In the genomic region with DNA sequence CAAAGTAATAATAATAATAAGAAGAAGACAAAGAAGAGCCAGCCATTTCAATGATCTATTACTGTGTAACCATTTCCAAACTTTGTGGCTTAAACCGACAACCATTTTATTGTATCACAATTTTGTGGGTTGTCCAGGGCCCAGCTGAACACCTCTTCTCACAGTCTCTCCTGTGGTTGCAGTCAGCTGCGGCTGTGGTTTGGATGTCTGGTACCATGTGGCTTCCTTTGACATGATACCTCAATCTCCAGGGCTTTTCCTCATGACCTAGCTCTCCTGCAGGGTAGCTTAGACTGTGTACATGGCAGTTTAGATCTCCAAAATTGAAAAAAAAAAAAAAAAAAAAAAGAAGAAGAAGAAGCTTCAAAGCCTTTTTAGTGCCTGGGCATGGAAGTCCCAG, we compare ENCODE assay signal across 11 cellular contexts.
DNase-seq lines count a peak whose midpoint lies in the region; ATAC-seq lines count a peak whose summit lies in the region.
"Had no signal": no experiment of that assay in that cellular context is flagged by ENCODE, and none has a peak within 500 bp of the region (broad histone marks: within the 10 kb centered on the region; RNA-seq: fewer than 3 reads in every experiment).

No MANE protein-coding gene starts in this region.

- DNase-seq in stimulated activated CD4-positive, alpha-beta T cell treated with anti-CD3 and anti-CD28 coated beads, Interleukin-12 subunit alpha, Interleukin-12 subunit beta, amount 100 ng/mL, for 48 hours (ENCODE audit: low read depth in 2 of 3, low spot score in 1 of 3), result peak in 2 of 3 donors; percentile 19 to 27
- no peak for DNase-seq in stimulated activated CD4-positive, alpha-beta T cell treated with anti-CD3 and anti-CD28 coated beads, Interleukin-4, amount 100 ng/mL, for 1 hour
- DNase-seq in activated CD4-positive, alpha-beta T cell treated with anti-CD3 and anti-CD28 coated beads, Interleukin-2, amount 50 U/mL, for 4 hours, result peak; percentile 7 to 10
- DNase-seq in kidney tubule cell (ENCODE audit: low spot score), result peak; percentile 44
- peak; percentile 13 to 36 for DNase-seq in stimulated activated naive CD8-positive, alpha-beta T cell treated with anti-CD3 and anti-CD28 coated beads, Interleukin-15, amount 100 ng/mL, for 72 hours
- DNase-seq: retina had no signal

- peak; percentile 91 for ATAC-seq in stimulated activated naive CD8-positive, alpha-beta T cell treated with anti-CD3 and anti-CD28 coated beads, Interleukin-15, amount 100 ng/mL, for 72 hours
- ATAC-seq in HG02588 (IDR thresholded peaks at IDR 0.05; ENCODE audit: unreplicated experiment) (no peak), HG03520 (IDR thresholded peaks at IDR 0.05; ENCODE audit: unreplicated experiment) (no peak), GM21390 (IDR thresholded peaks at IDR 0.05; ENCODE audit: unreplicated experiment) (no peak)
- ATAC-seq: HCT116, HepG2 had no signal

- no peaks in the 10 kb centered on the region for H3K27me3 Mint-ChIP-seq in stimulated activated naive CD8-positive, alpha-beta T cell treated with anti-CD3 and anti-CD28 coated beads, Interleukin-15, amount 100 ng/mL, for 72 hours

- H3K27ac Mint-ChIP-seq in stimulated activated naive CD8-positive, alpha-beta T cell treated with anti-CD3 and anti-CD28 coated beads, Interleukin-15, amount 100 ng/mL, for 72 hours, result no peak overlapping the region

- H3K4me1 Mint-ChIP-seq in stimulated activated naive CD8-positive, alpha-beta T cell treated with anti-CD3 and anti-CD28 coated beads, Interleukin-15, amount 100 ng/mL, for 72 hours, result peaks cover 13% of the 10 kb centered on the region

- no peak overlapping the region for H3K4me3 Mint-ChIP-seq in stimulated activated naive CD8-positive, alpha-beta T cell treated with anti-CD3 and anti-CD28 coated beads, Interleukin-15, amount 100 ng/mL, for 72 hours

- no peaks in the 10 kb centered on the region for H3K9me3 Mint-ChIP-seq in stimulated activated naive CD8-positive, alpha-beta T cell treated with anti-CD3 and anti-CD28 coated beads, Interleukin-15, amount 100 ng/mL, for 72 hours
